1 cellular context compared by ENCODE assay signal in the genomic region with DNA sequence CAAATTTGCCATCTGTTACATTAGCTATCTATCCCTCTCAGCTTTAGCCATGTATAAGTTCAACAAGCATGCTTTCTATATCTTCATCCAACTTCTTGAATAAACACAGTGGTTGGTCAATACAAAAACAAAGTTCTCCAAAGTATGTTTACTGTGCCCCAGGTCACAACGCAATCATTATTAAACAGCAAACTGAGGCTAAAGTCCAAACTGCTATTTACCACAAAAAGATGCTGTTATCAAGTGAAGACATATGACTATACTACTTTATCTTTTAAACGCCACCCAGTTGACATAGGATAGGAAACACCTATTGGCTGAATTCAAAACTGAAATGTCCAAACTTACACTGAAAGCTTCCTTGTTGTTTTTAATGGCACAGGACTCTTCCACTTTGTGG.
TF ChIP-seq lines count a peak whose summit lies in the region.

No MANE protein-coding gene starts in this region.

TF ChIP-seq in HepG2, 621 proteins besides CTCF, POLR2A, EP300 and RAD21 (continued from another document and continues in another):
- TF ChIP-seq DMTF1 (CRISPR knock-in tag; IDR thresholded peaks at IDR 0.05) = no peak
- no peak for TF ChIP-seq HCFC1 (IDR thresholded peaks at IDR 0.05; ENCODE audit: low read depth, low read length)
- no peak for TF ChIP-seq SUZ12 (IDR thresholded peaks at IDR 0.05; ENCODE audit: low read depth, low read length)
- no peak for TF ChIP-seq ZNF724P (CRISPR knock-in tag; IDR thresholded peaks at IDR 0.05; ENCODE audit: borderline replicate concordance)
- TF ChIP-seq, protein P1, sequence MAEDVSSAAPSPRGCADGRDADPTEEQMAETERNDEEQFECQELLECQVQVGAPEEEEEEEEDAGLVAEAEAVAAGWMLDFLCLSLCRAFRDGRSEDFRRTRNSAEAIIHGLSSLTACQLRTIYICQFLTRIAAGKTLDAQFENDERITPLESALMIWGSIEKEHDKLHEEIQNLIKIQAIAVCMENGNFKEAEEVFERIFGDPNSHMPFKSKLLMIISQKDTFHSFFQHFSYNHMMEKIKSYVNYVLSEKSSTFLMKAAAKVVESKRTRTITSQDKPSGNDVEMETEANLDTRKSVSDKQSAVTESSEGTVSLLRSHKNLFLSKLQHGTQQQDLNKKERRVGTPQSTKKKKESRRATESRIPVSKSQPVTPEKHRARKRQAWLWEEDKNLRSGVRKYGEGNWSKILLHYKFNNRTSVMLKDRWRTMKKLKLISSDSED (CRISPR knock-in tag; IDR thresholded peaks at IDR 0.05) = no peak
- TF ChIP-seq, protein P2, sequence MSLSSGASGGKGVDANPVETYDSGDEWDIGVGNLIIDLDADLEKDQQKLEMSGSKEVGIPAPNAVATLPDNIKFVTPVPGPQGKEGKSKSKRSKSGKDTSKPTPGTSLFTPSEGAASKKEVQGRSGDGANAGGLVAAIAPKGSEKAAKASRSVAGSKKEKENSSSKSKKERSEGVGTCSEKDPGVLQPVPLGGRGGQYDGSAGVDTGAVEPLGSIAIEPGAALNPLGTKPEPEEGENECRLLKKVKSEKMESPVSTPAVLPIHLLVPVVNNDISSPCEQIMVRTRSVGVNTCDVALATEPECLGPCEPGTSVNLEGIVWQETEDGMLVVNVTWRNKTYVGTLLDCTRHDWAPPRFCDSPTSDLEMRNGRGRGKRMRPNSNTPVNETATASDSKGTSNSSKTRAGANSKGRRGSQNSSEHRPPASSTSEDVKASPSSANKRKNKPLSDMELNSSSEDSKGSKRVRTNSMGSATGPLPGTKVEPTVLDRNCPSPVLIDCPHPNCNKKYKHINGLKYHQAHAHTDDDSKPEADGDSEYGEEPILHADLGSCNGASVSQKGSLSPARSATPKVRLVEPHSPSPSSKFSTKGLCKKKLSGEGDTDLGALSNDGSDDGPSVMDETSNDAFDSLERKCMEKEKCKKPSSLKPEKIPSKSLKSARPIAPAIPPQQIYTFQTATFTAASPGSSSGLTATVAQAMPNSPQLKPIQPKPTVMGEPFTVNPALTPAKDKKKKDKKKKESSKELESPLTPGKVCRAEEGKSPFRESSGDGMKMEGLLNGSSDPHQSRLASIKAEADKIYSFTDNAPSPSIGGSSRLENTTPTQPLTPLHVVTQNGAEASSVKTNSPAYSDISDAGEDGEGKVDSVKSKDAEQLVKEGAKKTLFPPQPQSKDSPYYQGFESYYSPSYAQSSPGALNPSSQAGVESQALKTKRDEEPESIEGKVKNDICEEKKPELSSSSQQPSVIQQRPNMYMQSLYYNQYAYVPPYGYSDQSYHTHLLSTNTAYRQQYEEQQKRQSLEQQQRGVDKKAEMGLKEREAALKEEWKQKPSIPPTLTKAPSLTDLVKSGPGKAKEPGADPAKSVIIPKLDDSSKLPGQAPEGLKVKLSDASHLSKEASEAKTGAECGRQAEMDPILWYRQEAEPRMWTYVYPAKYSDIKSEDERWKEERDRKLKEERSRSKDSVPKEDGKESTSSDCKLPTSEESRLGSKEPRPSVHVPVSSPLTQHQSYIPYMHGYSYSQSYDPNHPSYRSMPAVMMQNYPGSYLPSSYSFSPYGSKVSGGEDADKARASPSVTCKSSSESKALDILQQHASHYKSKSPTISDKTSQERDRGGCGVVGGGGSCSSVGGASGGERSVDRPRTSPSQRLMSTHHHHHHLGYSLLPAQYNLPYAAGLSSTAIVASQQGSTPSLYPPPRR (CRISPR knock-in tag; IDR thresholded peaks at IDR 0.05; ENCODE audit: borderline replicate concordance) = peak; percentile 82; the same call in 1 of the 2 replicates
- TF ChIP-seq ZFP36 (IDR thresholded peaks at IDR 0.05; ENCODE audit: borderline replicate concordance, low read depth, low read length, partially characterized antibody) = no peak
- TF ChIP-seq, protein P3, sequence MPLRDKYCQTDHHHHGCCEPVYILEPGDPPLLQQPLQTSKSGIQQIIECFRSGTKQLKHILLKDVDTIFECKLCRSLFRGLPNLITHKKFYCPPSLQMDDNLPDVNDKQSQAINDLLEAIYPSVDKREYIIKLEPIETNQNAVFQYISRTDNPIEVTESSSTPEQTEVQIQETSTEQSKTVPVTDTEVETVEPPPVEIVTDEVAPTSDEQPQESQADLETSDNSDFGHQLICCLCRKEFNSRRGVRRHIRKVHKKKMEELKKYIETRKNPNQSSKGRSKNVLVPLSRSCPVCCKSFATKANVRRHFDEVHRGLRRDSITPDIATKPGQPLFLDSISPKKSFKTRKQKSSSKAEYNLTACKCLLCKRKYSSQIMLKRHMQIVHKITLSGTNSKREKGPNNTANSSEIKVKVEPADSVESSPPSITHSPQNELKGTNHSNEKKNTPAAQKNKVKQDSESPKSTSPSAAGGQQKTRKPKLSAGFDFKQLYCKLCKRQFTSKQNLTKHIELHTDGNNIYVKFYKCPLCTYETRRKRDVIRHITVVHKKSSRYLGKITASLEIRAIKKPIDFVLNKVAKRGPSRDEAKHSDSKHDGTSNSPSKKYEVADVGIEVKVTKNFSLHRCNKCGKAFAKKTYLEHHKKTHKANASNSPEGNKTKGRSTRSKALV (CRISPR knock-in tag; IDR thresholded peaks at IDR 0.05) = no peak
- no peak for TF ChIP-seq TEAD2 (CRISPR knock-in tag; IDR thresholded peaks at IDR 0.05)
- TF ChIP-seq CENPX (CRISPR knock-in tag; IDR thresholded peaks at IDR 0.05) = no peak
- TF ChIP-seq MXI1 (IDR thresholded peaks at IDR 0.05; ENCODE audit: borderline replicate concordance, low read depth, low read length) = peak; percentile 44; the same call in 1 of the 3 replicates
- peak; percentile 23; the same call in 1 of the 2 replicates for TF ChIP-seq ARID4A (CRISPR knock-in tag; IDR thresholded peaks at IDR 0.05; ENCODE audit: borderline replicate concordance)
- no peak for TF ChIP-seq ZNF138 (CRISPR knock-in tag; IDR thresholded peaks at IDR 0.05; ENCODE audit: low read depth)
- no peak for TF ChIP-seq SMARCC2 (IDR thresholded peaks at IDR 0.05)
- peak; percentile 88 for TF ChIP-seq HNF4G (IDR thresholded peaks at IDR 0.05; ENCODE audit: borderline replicate concordance, low read depth, low read length)
- TF ChIP-seq HNF4G (CRISPR knock-in tag; IDR thresholded peaks at IDR 0.05; ENCODE audit: borderline replicate concordance, low read depth) = peak; percentile 75; the same call in 1 of the 2 replicates
- TF ChIP-seq GATAD1 (CRISPR knock-in tag; IDR thresholded peaks at IDR 0.05) = peak; percentile 46; the same call in 1 of the 2 replicates
- 0 out of 2 replicates have a peak, but pooled peaks have one; percentile 24 for TF ChIP-seq GABPB1 (CRISPR knock-in tag; IDR thresholded peaks at IDR 0.05)
- no peak for TF ChIP-seq RFX3 (CRISPR knock-in tag; IDR thresholded peaks at IDR 0.05)
- TF ChIP-seq, protein P4, sequence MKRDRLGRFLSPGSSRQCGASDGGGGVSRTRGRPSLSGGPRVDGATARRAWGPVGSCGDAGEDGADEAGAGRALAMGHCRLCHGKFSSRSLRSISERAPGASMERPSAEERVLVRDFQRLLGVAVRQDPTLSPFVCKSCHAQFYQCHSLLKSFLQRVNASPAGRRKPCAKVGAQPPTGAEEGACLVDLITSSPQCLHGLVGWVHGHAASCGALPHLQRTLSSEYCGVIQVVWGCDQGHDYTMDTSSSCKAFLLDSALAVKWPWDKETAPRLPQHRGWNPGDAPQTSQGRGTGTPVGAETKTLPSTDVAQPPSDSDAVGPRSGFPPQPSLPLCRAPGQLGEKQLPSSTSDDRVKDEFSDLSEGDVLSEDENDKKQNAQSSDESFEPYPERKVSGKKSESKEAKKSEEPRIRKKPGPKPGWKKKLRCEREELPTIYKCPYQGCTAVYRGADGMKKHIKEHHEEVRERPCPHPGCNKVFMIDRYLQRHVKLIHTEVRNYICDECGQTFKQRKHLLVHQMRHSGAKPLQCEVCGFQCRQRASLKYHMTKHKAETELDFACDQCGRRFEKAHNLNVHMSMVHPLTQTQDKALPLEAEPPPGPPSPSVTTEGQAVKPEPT (CRISPR knock-in tag; IDR thresholded peaks at IDR 0.05; ENCODE audit: low read depth) = no peak
- no peak; the same call in 1 of the 2 replicates for TF ChIP-seq ZNF33A (CRISPR knock-in tag; IDR thresholded peaks at IDR 0.05; ENCODE audit: borderline replicate concordance)
- TF ChIP-seq ZFP36L2 (CRISPR knock-in tag; IDR thresholded peaks at IDR 0.05) = no peak
- no peak for TF ChIP-seq ZNF367 (CRISPR knock-in tag; IDR thresholded peaks at IDR 0.05; ENCODE audit: borderline replicate concordance)
- no peak for TF ChIP-seq ZNF746 (CRISPR knock-in tag; IDR thresholded peaks at IDR 0.05)
- TF ChIP-seq FOSL1 (CRISPR knock-in tag; IDR thresholded peaks at IDR 0.05; ENCODE audit: borderline replicate concordance) = no peak
- TF ChIP-seq, protein P5, sequence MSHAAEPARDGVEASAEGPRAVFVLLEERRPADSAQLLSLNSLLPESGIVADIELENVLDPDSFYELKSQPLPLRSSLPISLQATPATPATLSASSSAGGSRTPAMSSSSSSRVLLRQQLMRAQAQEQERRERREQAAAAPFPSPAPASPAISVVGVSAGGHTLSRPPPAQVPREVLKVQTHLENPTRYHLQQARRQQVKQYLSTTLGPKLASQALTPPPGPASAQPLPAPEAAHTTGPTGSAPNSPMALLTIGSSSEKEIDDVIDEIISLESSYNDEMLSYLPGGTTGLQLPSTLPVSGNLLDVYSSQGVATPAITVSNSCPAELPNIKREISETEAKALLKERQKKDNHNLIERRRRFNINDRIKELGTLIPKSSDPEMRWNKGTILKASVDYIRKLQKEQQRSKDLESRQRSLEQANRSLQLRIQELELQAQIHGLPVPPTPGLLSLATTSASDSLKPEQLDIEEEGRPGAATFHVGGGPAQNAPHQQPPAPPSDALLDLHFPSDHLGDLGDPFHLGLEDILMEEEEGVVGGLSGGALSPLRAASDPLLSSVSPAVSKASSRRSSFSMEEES (CRISPR knock-in tag; IDR thresholded peaks at IDR 0.05) = peak; percentile 83
- TF ChIP-seq NR2F2 (IDR thresholded peaks at IDR 0.05; ENCODE audit: borderline replicate concordance, low read depth) = peak; percentile 94
- TF ChIP-seq, protein P6, sequence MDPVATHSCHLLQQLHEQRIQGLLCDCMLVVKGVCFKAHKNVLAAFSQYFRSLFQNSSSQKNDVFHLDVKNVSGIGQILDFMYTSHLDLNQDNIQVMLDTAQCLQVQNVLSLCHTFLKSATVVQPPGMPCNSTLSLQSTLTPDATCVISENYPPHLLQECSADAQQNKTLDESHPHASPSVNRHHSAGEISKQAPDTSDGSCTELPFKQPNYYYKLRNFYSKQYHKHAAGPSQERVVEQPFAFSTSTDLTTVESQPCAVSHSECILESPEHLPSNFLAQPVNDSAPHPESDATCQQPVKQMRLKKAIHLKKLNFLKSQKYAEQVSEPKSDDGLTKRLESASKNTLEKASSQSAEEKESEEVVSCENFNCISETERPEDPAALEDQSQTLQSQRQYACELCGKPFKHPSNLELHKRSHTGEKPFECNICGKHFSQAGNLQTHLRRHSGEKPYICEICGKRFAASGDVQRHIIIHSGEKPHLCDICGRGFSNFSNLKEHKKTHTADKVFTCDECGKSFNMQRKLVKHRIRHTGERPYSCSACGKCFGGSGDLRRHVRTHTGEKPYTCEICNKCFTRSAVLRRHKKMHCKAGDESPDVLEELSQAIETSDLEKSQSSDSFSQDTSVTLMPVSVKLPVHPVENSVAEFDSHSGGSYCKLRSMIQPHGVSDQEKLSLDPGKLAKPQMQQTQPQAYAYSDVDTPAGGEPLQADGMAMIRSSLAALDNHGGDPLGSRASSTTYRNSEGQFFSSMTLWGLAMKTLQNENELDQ (CRISPR knock-in tag; IDR thresholded peaks at IDR 0.05; ENCODE audit: borderline replicate concordance) = no peak
- no peak for TF ChIP-seq ZNF639 (CRISPR knock-in tag; conservative IDR thresholded peaks at IDR 0.05)
- TF ChIP-seq YEATS2 (CRISPR knock-in tag; IDR thresholded peaks at IDR 0.05; ENCODE audit: borderline replicate concordance) = peak; percentile 24; the same call in 1 of the 2 replicates
